ENCODE assay signal across 37 cellular contexts in genomic region chr7:153002164-153002563, GRCh38.
"Had no signal": no experiment of that assay in that cellular context is flagged by ENCODE, and none has a peak within 500 bp of the region (broad histone marks: within the 10 kb centered on the region; RNA-seq: fewer than 3 reads in every experiment).

No MANE protein-coding gene starts in this region.

- H3K4me3 ChIP-seq: ascending aorta, cardiac muscle cell had no signal

- H3K27ac Mint-ChIP-seq: activated CD4-positive, alpha-beta memory T cell treated with anti-CD3 and anti-CD28 coated beads, Interleukin-2, amount 10 ng/mL, durations not matched to agents 7 days and 5 days; activated CD4-positive, alpha-beta T cell treated with anti-CD3 and anti-CD28 coated beads for 36 hours; activated CD4-positive, alpha-beta T cell treated with anti-CD3 and anti-CD28 coated beads, Interleukin-2, amount 10 ng/mL, durations not matched to agents 7 days and 5 days; activated CD8-positive, alpha-beta memory T cell treated with anti-CD3 and anti-CD28 coated beads, Interleukin-2, amount 10 ng/mL, durations not matched to agents 7 days and 5 days; activated CD8-positive, alpha-beta T cell treated with anti-CD3 and anti-CD28 coated beads, Interleukin-2, amount 10 ng/mL, durations not matched to agents 7 days and 5 days; activated naive CD4-positive, alpha-beta T cell treated with anti-CD3 and anti-CD28 coated beads, Interleukin-2, amount 10 ng/mL, durations not matched to agents 7 days and 5 days; activated naive CD4-positive, alpha-beta T cell treated with anti-CD3 and anti-CD28 coated beads, Interleukin-2, amount 50 U/mL, for 24 hours; activated naive CD8-positive, alpha-beta T cell; activated naive CD8-positive, alpha-beta T cell treated with anti-CD3 and anti-CD28 coated beads, Interleukin-2, amount 10 ng/mL, durations not matched to agents 7 days and 5 days; activated naive CD8-positive, alpha-beta T cell treated with anti-CD3 and anti-CD28 coated beads, Interleukin-2, amount 50 U/mL, for 24 hours; activated T-cell treated with anti-CD3 and anti-CD28 coated beads, Interleukin-2, amount 50 U/mL, for 24 hours; activated T-helper 2 cell treated with anti-CD3 and anti-CD28 coated beads, Interferon-gamma antibody, Interleukin-2, Interleukin-4, amounts not matched to agents 10 μg/mL and 5 μg/mL and 100 μg/mL, durations not matched to agents 14 hours and 24 hours and 36 hours; brain; T-helper 1 cell treated with Interleukin-12 subunit alpha and Interleukin-12 subunit beta and Interleukin-4 antibody, amounts not matched to agents 30 μg/mL and 1 μg/mL, for 36 hours; T-helper 2 cell treated with Interferon-gamma antibody and Interleukin-4, amounts not matched to agents 5 μg/mL and 100 μg/mL, for 36 hours had no signal

- H3K9me3 Mint-ChIP-seq: activated naive CD4-positive, alpha-beta T cell treated with anti-CD3 and anti-CD28 coated beads, Interleukin-2, amount 50 U/mL, for 24 hours; central memory CD8-positive, alpha-beta T cell had no signal

- H3K36me3 ChIP-seq: ascending aorta, cardiac muscle cell had no signal

- H3K4me1 ChIP-seq: ascending aorta had no signal

- H3K4me3 Mint-ChIP-seq: activated CD4-positive, alpha-beta memory T cell treated with anti-CD3 and anti-CD28 coated beads, Interleukin-2, amount 10 ng/mL, durations not matched to agents 7 days and 5 days; activated CD4-positive, alpha-beta T cell treated with anti-CD3 and anti-CD28 coated beads for 36 hours; activated CD4-positive, alpha-beta T cell treated with anti-CD3 and anti-CD28 coated beads, Interleukin-2, amount 10 ng/mL, durations not matched to agents 7 days and 5 days; activated CD8-positive, alpha-beta memory T cell treated with anti-CD3 and anti-CD28 coated beads, Interleukin-2, amount 10 ng/mL, durations not matched to agents 7 days and 5 days; activated CD8-positive, alpha-beta T cell treated with anti-CD3 and anti-CD28 coated beads, Interleukin-2, amount 10 ng/mL, durations not matched to agents 7 days and 5 days; activated naive CD4-positive, alpha-beta T cell treated with anti-CD3 and anti-CD28 coated beads, Interleukin-2, amount 10 ng/mL, durations not matched to agents 7 days and 5 days; activated naive CD4-positive, alpha-beta T cell treated with anti-CD3 and anti-CD28 coated beads, Interleukin-2, amount 50 U/mL, for 24 hours; activated naive CD8-positive, alpha-beta T cell; activated naive CD8-positive, alpha-beta T cell treated with anti-CD3 and anti-CD28 coated beads, Interleukin-2, amount 10 ng/mL, durations not matched to agents 7 days and 5 days; activated naive CD8-positive, alpha-beta T cell treated with anti-CD3 and anti-CD28 coated beads, Interleukin-2, amount 50 U/mL, for 24 hours; activated T-cell treated with anti-CD3 and anti-CD28 coated beads, Interleukin-2, amount 50 U/mL, for 24 hours; brain; central memory CD8-positive, alpha-beta T cell; T-helper 1 cell treated with Interleukin-12 subunit alpha and Interleukin-12 subunit beta and Interleukin-4 antibody, amounts not matched to agents 30 μg/mL and 1 μg/mL, for 36 hours; T-helper 2 cell treated with Interferon-gamma antibody and Interleukin-4, amounts not matched to agents 5 μg/mL and 100 μg/mL, for 36 hours had no signal

- H3K27ac ChIP-seq: ascending aorta, cardiac muscle cell, VCaP had no signal

- H3K9me3 ChIP-seq: ascending aorta had no signal

- ATAC-seq: activated CD4-positive, alpha-beta T cell treated with anti-CD3 and anti-CD28 coated beads for 36 hours; activated CD4-positive, CD25-positive, alpha-beta regulatory T cell treated with anti-CD3 and anti-CD28 coated beads, Interleukin-2, amount 50 U/mL, for 24 hours; activated CD8-positive, alpha-beta memory T cell treated with anti-CD3 and anti-CD28 coated beads, Interleukin-2, amount 10 ng/mL, durations not matched to agents 7 days and 5 days; activated CD8-positive, alpha-beta T cell treated with anti-CD3 and anti-CD28 coated beads, Interleukin-2, amount 10 ng/mL, durations not matched to agents 7 days and 5 days; activated naive CD8-positive, alpha-beta T cell treated with anti-CD3 and anti-CD28 coated beads, Interleukin-2, amount 50 U/mL, for 24 hours had no signal

- H3K4me1 Mint-ChIP-seq: activated CD4-positive, alpha-beta memory T cell treated with anti-CD3 and anti-CD28 coated beads, Interleukin-2, amount 10 ng/mL, durations not matched to agents 7 days and 5 days; activated CD4-positive, alpha-beta T cell treated with anti-CD3 and anti-CD28 coated beads for 36 hours; activated CD4-positive, alpha-beta T cell treated with anti-CD3 and anti-CD28 coated beads, Interleukin-2, amount 10 ng/mL, durations not matched to agents 7 days and 5 days; activated CD8-positive, alpha-beta memory T cell treated with anti-CD3 and anti-CD28 coated beads, Interleukin-2, amount 10 ng/mL, durations not matched to agents 7 days and 5 days; activated naive CD4-positive, alpha-beta T cell treated with anti-CD3 and anti-CD28 coated beads, Interleukin-2, amount 10 ng/mL, durations not matched to agents 7 days and 5 days; activated naive CD4-positive, alpha-beta T cell treated with anti-CD3 and anti-CD28 coated beads, Interleukin-2, amount 50 U/mL, for 24 hours; activated naive CD8-positive, alpha-beta T cell treated with anti-CD3 and anti-CD28 coated beads, Interleukin-2, amount 10 ng/mL, durations not matched to agents 7 days and 5 days; activated naive CD8-positive, alpha-beta T cell treated with anti-CD3 and anti-CD28 coated beads, Interleukin-2, amount 50 U/mL, for 24 hours; brain; central memory CD8-positive, alpha-beta T cell had no signal

- H3K27me3 ChIP-seq: ascending aorta, cardiac muscle cell had no signal

- DNase-seq: activated CD4-positive, alpha-beta memory T cell treated with anti-CD3 and anti-CD28 coated beads, Interleukin-2, amount 10 ng/mL, durations not matched to agents 7 days and 5 days; activated CD4-positive, alpha-beta T cell treated with anti-CD3 and anti-CD28 coated beads for 1 hour; activated CD4-positive, alpha-beta T cell treated with anti-CD3 and anti-CD28 coated beads for 36 hours; activated CD4-positive, alpha-beta T cell treated with anti-CD3 and anti-CD28 coated beads for 48 hours; activated CD4-positive, alpha-beta T cell treated with anti-CD3 and anti-CD28 coated beads, Interleukin-2, amount 10 ng/mL, durations not matched to agents 7 days and 5 days; activated CD4-positive, alpha-beta T cell treated with anti-CD3 and anti-CD28 coated beads, Interleukin-2, amount 50 U/mL, for 48 hours; activated CD4-positive, CD25-positive, alpha-beta regulatory T cell; activated CD8-positive, alpha-beta memory T cell treated with anti-CD3 and anti-CD28 coated beads for 24 hours; activated CD8-positive, alpha-beta memory T cell treated with anti-CD3 and anti-CD28 coated beads, Interleukin-2, amount 10 ng/mL, durations not matched to agents 7 days and 5 days; activated CD8-positive, alpha-beta memory T cell treated with anti-CD3 and anti-CD28 coated beads, Interleukin-2, amount 50 U/mL, for 48 hours; activated CD8-positive, alpha-beta T cell treated with anti-CD3 and anti-CD28 coated beads, Interleukin-2, amount 10 ng/mL, durations not matched to agents 7 days and 5 days; activated effector memory CD4-positive, alpha-beta T cell treated with Interleukin-2 at 50 U/mL for 16 hours; activated gamma-delta T cell; activated naive CD4-positive, alpha-beta T cell treated with anti-CD3 and anti-CD28 coated beads, Interleukin-2, amount 10 ng/mL, durations not matched to agents 7 days and 5 days; activated naive CD4-positive, alpha-beta T cell treated with Interleukin-2 at 50 U/mL for 16 hours; activated naive CD8-positive, alpha-beta T cell treated with anti-CD3 and anti-CD28 coated beads, Interleukin-2, amount 10 ng/mL, durations not matched to agents 7 days and 5 days; activated naive CD8-positive, alpha-beta T cell treated with anti-CD3 and anti-CD28 coated beads, Interleukin-2, amount 50 U/mL, for 24 hours; activated T-cell treated with anti-CD3 and anti-CD28 coated beads, Interleukin-2, amount 50 U/mL, for 24 hours; activated T-cell treated with anti-CD3 and anti-CD28 coated beads, Interleukin-2, amount 50 U/mL, for 48 hours; amygdala; anterior cingulate cortex; caudate nucleus; cerebellar nuclear complex; T-helper 1 cell; T-helper 2 cell; T-helper 9 cell had no signal

- H3K36me3 Mint-ChIP-seq: activated CD8-positive, alpha-beta memory T cell treated with anti-CD3 and anti-CD28 coated beads, Interleukin-2, amount 10 ng/mL, durations not matched to agents 7 days and 5 days; activated naive CD4-positive, alpha-beta T cell treated with anti-CD3 and anti-CD28 coated beads, Interleukin-2, amount 10 ng/mL, durations not matched to agents 7 days and 5 days; activated naive CD8-positive, alpha-beta T cell treated with anti-CD3 and anti-CD28 coated beads, Interleukin-2, amount 10 ng/mL, durations not matched to agents 7 days and 5 days; brain had no signal

- H3K27me3 Mint-ChIP-seq: activated CD4-positive, alpha-beta memory T cell treated with anti-CD3 and anti-CD28 coated beads, Interleukin-2, amount 10 ng/mL, durations not matched to agents 7 days and 5 days; activated CD4-positive, alpha-beta T cell treated with anti-CD3 and anti-CD28 coated beads for 36 hours; activated CD4-positive, alpha-beta T cell treated with anti-CD3 and anti-CD28 coated beads, Interleukin-2, amount 10 ng/mL, durations not matched to agents 7 days and 5 days; activated CD8-positive, alpha-beta memory T cell treated with anti-CD3 and anti-CD28 coated beads, Interleukin-2, amount 10 ng/mL, durations not matched to agents 7 days and 5 days; activated naive CD4-positive, alpha-beta T cell treated with anti-CD3 and anti-CD28 coated beads, Interleukin-2, amount 10 ng/mL, durations not matched to agents 7 days and 5 days; activated naive CD4-positive, alpha-beta T cell treated with anti-CD3 and anti-CD28 coated beads, Interleukin-2, amount 50 U/mL, for 24 hours; activated naive CD8-positive, alpha-beta T cell; activated naive CD8-positive, alpha-beta T cell treated with anti-CD3 and anti-CD28 coated beads, Interleukin-2, amount 10 ng/mL, durations not matched to agents 7 days and 5 days; activated naive CD8-positive, alpha-beta T cell treated with anti-CD3 and anti-CD28 coated beads, Interleukin-2, amount 50 U/mL, for 24 hours; activated T-cell treated with anti-CD3 and anti-CD28 coated beads, Interleukin-2, amount 50 U/mL, for 24 hours had no signal
